ENCODE assay signal across 31 cellular contexts in genomic region chr7:57769958-57770357, GRCh38.
"Had no signal": no experiment of that assay in that cellular context is flagged by ENCODE, and none has a peak within 500 bp of the region (broad histone marks: within the 10 kb centered on the region; RNA-seq: fewer than 3 reads in every experiment).

No MANE protein-coding gene starts in this region.

- ATAC-seq: effector memory CD8-positive, alpha-beta T cell; gastroesophageal sphincter; left cardiac atrium; left ventricle myocardium superior; sciatic nerve; stimulated activated memory B cell treated with anti-CD40 and anti-IgM and Interleukin-4, amounts not matched to agents 10 μg/mL and 1 μg/mL and 100 μg/mL, for 72 hours; stimulated activated naive CD8-positive, alpha-beta T cell treated with anti-CD3 and anti-CD28 coated beads, Interleukin-15, amount 100 ng/mL, for 72 hours had no signal

- H3K9me3 ChIP-seq: ascending aorta, gastroesophageal sphincter, neutrophil, ovary, thyroid gland had no signal

- H3K4me3 ChIP-seq: ascending aorta, gastroesophageal sphincter, ovary, thyroid gland had no signal

- H3K36me3 ChIP-seq: ascending aorta, gastroesophageal sphincter, neutrophil, ovary, thyroid gland had no signal

- DNase-seq: activated CD4-positive, alpha-beta memory T cell treated with anti-CD3 and anti-CD28 coated beads for 36 hours; activated CD4-positive, alpha-beta T cell treated with anti-CD3 and anti-CD28 coated beads, Interleukin-2, amount 10 ng/mL, durations not matched to agents 24 days and 14 days; activated CD4-positive, CD25-positive, alpha-beta regulatory T cell treated with anti-CD3 and anti-CD28 coated beads, Interleukin-2, amount 50 U/mL, for 72 hours; activated CD8-positive, alpha-beta memory T cell treated with anti-CD3 and anti-CD28 coated beads, Interleukin-2, amount 50 U/mL, for 4 hours; activated effector memory CD4-positive, alpha-beta T cell treated with anti-CD3 and anti-CD28 coated beads, Interleukin-2, amount 50 U/mL, for 16 hours; activated naive CD4-positive, alpha-beta T cell treated with anti-CD3 and anti-CD28 coated beads for 36 hours; activated naive CD8-positive, alpha-beta T cell treated with anti-CD3 and anti-CD28 coated beads, Interleukin-2, amount 10 ng/mL, durations not matched to agents 7 days and 5 days; activated T-cell treated with anti-CD3 and anti-CD28 coated beads, Interleukin-2, amount 50 U/mL, for 1 hour; cortex of kidney; effector memory CD8-positive, alpha-beta T cell; erythroblast; head of caudate nucleus; hippocampal formation; left cardiac atrium; left ventricle myocardium superior; mammary epithelial cell; naive B cell; nephron progenitor cell; ovary; small intestine; stimulated activated CD4-positive, alpha-beta T cell treated with anti-CD3 and anti-CD28 coated beads, Interleukin-4, amount 100 ng/mL, for 4 hours; stimulated activated CD8-positive, alpha-beta memory T cell treated with anti-CD3 and anti-CD28 coated beads, Interleukin-4, amount 100 ng/mL, for 48 hours; stimulated activated naive CD8-positive, alpha-beta T cell treated with anti-CD3 and anti-CD28 coated beads, Interleukin-15, amount 100 ng/mL, for 72 hours; substantia nigra; T-helper 2 cell; thyroid gland had no signal

- H3K4me1 ChIP-seq: ascending aorta, gastroesophageal sphincter, thyroid gland had no signal

- H3K27ac ChIP-seq: ascending aorta, gastroesophageal sphincter, neutrophil, ovary, thyroid gland had no signal

- H3K27me3 ChIP-seq: ascending aorta, gastroesophageal sphincter, neutrophil, ovary, thyroid gland had no signal
